ENCODE assay signal across 10 cellular contexts in the genomic region with DNA sequence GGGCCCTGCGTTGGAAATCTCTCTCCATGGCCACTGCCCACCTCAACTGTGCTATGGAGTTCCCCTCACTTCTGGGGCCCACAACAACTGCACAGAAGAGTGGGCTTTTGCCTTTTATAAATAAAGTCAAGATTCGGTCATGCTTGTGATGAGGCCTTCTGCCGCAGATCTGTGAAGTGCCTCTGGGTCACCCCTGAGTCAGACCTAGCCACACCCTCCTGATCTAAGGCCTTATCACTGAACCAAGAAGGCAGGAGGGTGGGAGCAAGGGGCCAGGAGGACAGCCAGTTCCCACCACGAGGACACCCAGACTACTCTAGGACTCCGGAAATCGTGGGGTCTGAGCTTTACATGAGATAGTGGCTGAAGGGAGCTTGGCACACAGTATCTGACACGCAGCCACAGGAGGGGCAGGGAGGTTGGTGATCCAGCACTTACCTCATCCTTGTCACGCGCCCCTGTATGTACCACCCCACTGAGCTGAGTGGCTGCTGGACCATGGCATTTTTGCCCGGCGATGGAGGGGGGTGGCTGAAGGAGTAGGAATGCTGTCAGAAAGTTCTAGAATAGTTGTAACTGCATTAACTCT.
A peak's percentile ranks its signal among the peaks of the same experiment; 100 is the strongest.
DNase-seq lines count a peak whose midpoint lies in the region; ATAC-seq and TF ChIP-seq lines count a peak whose summit lies in the region.
"Had no signal": no experiment of that assay in that cellular context is flagged by ENCODE, and none has a peak within 500 bp of the region (broad histone marks: within the 10 kb centered on the region; RNA-seq: fewer than 3 reads in every experiment).

No MANE protein-coding gene starts in this region.

- ATAC-seq in stimulated activated memory B cell treated with anti-CD40 and anti-IgM and Interleukin-4, amounts not matched to agents 10 μg/mL and 1 μg/mL and 100 μg/mL, for 72 hours: peak; percentile 69
- no peak for ATAC-seq in GM19351 (IDR thresholded peaks at IDR 0.05; ENCODE audit: unreplicated experiment)
- ATAC-seq in HG02885 (IDR thresholded peaks at IDR 0.05; ENCODE audit: poor library complexity, unreplicated experiment): no peak

- H3K27ac Mint-ChIP-seq in activated naive CD4-positive, alpha-beta T cell treated with anti-CD3 and anti-CD28 coated beads, Interleukin-2, amount 50 U/mL, for 24 hours: peak overlapping the region; percentile 17
- no peak overlapping the region for H3K27ac Mint-ChIP-seq in activated naive CD4-positive, alpha-beta T cell treated with anti-CD3 and anti-CD28 coated beads for 36 hours
- H3K27ac Mint-ChIP-seq in stimulated activated memory B cell treated with anti-CD40 and anti-IgM and Interleukin-4, amounts not matched to agents 10 μg/mL and 1 μg/mL and 100 μg/mL, for 72 hours: peak overlapping the region; percentile 87
- H3K27ac Mint-ChIP-seq: activated naive CD8-positive, alpha-beta T cell treated with anti-CD3 and anti-CD28 coated beads, Interleukin-2, amount 10 ng/mL, durations not matched to agents 7 days and 5 days had no signal

- H3K9me3 Mint-ChIP-seq in activated naive CD4-positive, alpha-beta T cell treated with anti-CD3 and anti-CD28 coated beads, Interleukin-2, amount 50 U/mL, for 24 hours: no peaks in the 10 kb centered on the region
- no peaks in the 10 kb centered on the region for H3K9me3 Mint-ChIP-seq in activated naive CD4-positive, alpha-beta T cell treated with anti-CD3 and anti-CD28 coated beads for 36 hours
- H3K9me3 Mint-ChIP-seq in stimulated activated memory B cell treated with anti-CD40 and anti-IgM and Interleukin-4, amounts not matched to agents 10 μg/mL and 1 μg/mL and 100 μg/mL, for 72 hours: no peaks in the 10 kb centered on the region
- H3K9me3 Mint-ChIP-seq: activated naive CD8-positive, alpha-beta T cell treated with anti-CD3 and anti-CD28 coated beads, Interleukin-2, amount 10 ng/mL, durations not matched to agents 7 days and 5 days had no signal

- no peaks in the 10 kb centered on the region for H3K36me3 Mint-ChIP-seq in activated naive CD4-positive, alpha-beta T cell treated with anti-CD3 and anti-CD28 coated beads, Interleukin-2, amount 50 U/mL, for 24 hours
- no peaks in the 10 kb centered on the region for H3K36me3 Mint-ChIP-seq in activated naive CD4-positive, alpha-beta T cell treated with anti-CD3 and anti-CD28 coated beads for 36 hours (ENCODE audit: low read depth)
- no peaks in the 10 kb centered on the region for H3K36me3 Mint-ChIP-seq in stimulated activated memory B cell treated with anti-CD40 and anti-IgM and Interleukin-4, amounts not matched to agents 10 μg/mL and 1 μg/mL and 100 μg/mL, for 72 hours
- H3K36me3 Mint-ChIP-seq: activated naive CD8-positive, alpha-beta T cell treated with anti-CD3 and anti-CD28 coated beads, Interleukin-2, amount 10 ng/mL, durations not matched to agents 7 days and 5 days had no signal

- no peak overlapping the region for H3K4me3 Mint-ChIP-seq in activated naive CD4-positive, alpha-beta T cell treated with anti-CD3 and anti-CD28 coated beads, Interleukin-2, amount 50 U/mL, for 24 hours
- H3K4me3 Mint-ChIP-seq in activated naive CD4-positive, alpha-beta T cell treated with anti-CD3 and anti-CD28 coated beads for 36 hours: no peak overlapping the region
- peak overlapping the region; percentile 35 for H3K4me3 Mint-ChIP-seq in stimulated activated memory B cell treated with anti-CD40 and anti-IgM and Interleukin-4, amounts not matched to agents 10 μg/mL and 1 μg/mL and 100 μg/mL, for 72 hours
- H3K4me3 Mint-ChIP-seq: activated naive CD8-positive, alpha-beta T cell treated with anti-CD3 and anti-CD28 coated beads, Interleukin-2, amount 10 ng/mL, durations not matched to agents 7 days and 5 days had no signal

- DNase-seq in activated naive CD4-positive, alpha-beta T cell treated with anti-CD3 and anti-CD28 coated beads for 36 hours: no peak
- peak; percentile 27 for DNase-seq in NCI-H460 (ENCODE audit: extremely low read depth, low read depth)
- peak; percentile 51 for DNase-seq in fibroblast of pulmonary artery (ENCODE audit: low read depth)
- no peak for DNase-seq in NCI-H1436 (lab: John Stamatoyannopoulos, UW)
- DNase-seq: activated naive CD8-positive, alpha-beta T cell treated with anti-CD3 and anti-CD28 coated beads, Interleukin-2, amount 10 ng/mL, durations not matched to agents 7 days and 5 days; MV-4-11 had no signal

- CTCF ChIA-PET in activated naive CD4-positive, alpha-beta T cell treated with anti-CD3 and anti-CD28 coated beads for 36 hours (lab: Charles Lee): interaction anchor here (0.9 to 2.0 kb wide), 3 partner anchors 57 to 68 kb away, joined by 3 to 5 read pairs (median 3); no protein-coding TSS in a partner anchor

- H3K4me3 ChIP-seq in fibroblast of pulmonary artery (replicated peaks; ENCODE audit: low read depth, low read length): no peak overlapping the region

- TF ChIP-seq CTCF in fibroblast of pulmonary artery (IDR thresholded peaks at IDR 0.05; ENCODE audit: low read length, missing control alignments): no peak

- intact Hi-C loops in activated naive CD4-positive, alpha-beta T cell treated with anti-CD3 and anti-CD28 coated beads for 36 hours (cut with micrococcal nuclease): loop anchor here (10.0 kb wide), 3 partner anchors 247 to 1227 kb away; partner anchors contain the start of genes CD59 and DEPDC7

- no peaks in the 10 kb centered on the region for H3K27me3 Mint-ChIP-seq in activated naive CD4-positive, alpha-beta T cell treated with anti-CD3 and anti-CD28 coated beads, Interleukin-2, amount 50 U/mL, for 24 hours
- H3K27me3 Mint-ChIP-seq in activated naive CD4-positive, alpha-beta T cell treated with anti-CD3 and anti-CD28 coated beads for 36 hours (ENCODE audit: low read depth): no peaks in the 10 kb centered on the region
- no peaks in the 10 kb centered on the region for H3K27me3 Mint-ChIP-seq in stimulated activated memory B cell treated with anti-CD40 and anti-IgM and Interleukin-4, amounts not matched to agents 10 μg/mL and 1 μg/mL and 100 μg/mL, for 72 hours

- peaks cover 24% of the 10 kb centered on the region for H3K4me1 Mint-ChIP-seq in activated naive CD4-positive, alpha-beta T cell treated with anti-CD3 and anti-CD28 coated beads, Interleukin-2, amount 50 U/mL, for 24 hours
- peaks cover 62% of the 10 kb centered on the region for H3K4me1 Mint-ChIP-seq in activated naive CD4-positive, alpha-beta T cell treated with anti-CD3 and anti-CD28 coated beads for 36 hours (ENCODE audit: low read depth)
- H3K4me1 Mint-ChIP-seq in stimulated activated memory B cell treated with anti-CD40 and anti-IgM and Interleukin-4, amounts not matched to agents 10 μg/mL and 1 μg/mL and 100 μg/mL, for 72 hours: peaks cover 81% of the 10 kb centered on the region

Comparison
In these comparisons a context has a peak if more than half of its experiments do, and no peak if none do; other contexts are left out.
1. DNase-seq: peak in NCI-H460 (single experiment) and fibroblast of pulmonary artery (single experiment); none in activated naive CD4-positive, alpha-beta T cell treated with anti-CD3 and anti-CD28 coated beads for 36 hours (single experiment) and NCI-H1436 (single experiment).